ENCODE assay signal across 8 cellular contexts in the genomic region with DNA sequence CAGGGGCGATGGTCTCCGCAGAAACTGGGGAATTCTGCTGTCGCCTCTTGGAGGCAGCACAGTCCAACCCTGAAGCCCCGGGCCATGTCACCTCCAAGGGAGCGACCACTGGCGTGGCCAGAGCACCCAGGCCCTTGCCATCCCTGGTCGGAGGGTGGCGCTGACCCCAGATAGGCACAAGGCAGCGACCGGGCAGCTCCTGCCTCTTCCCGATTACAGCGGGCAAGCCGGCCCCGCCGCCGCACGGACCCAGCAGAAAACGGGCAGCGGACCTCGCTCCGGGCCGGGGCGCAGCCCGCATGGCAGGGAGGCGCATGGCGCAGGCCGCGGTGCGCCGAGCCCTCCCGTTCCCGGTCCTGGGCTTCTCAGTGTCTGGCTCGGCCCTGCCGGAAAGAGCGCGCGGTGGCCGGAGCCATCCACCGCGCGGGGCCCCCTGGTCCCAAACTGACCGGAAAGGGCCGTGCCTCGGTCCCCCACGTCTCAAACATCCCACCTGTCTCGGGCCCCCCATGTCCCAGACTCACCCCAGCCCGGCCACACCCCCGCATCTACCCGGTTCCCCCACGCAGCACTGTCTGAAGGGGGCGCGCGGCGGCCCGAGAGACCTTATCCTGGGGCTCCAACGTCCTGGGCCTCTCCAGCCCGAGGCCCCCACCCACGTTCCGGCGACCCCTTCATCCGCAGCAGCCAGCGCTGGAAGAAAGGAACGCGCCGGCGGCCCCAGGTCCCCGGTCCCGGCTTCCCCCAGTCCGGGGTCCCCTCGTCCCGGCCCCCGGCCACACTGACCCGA. TPM values are rescaled to one million over a fixed set of nuclear protein-coding genes. Genes with fewer than 3 reads are reported as not detected.
DNase-seq lines count a peak whose midpoint lies in the region; ATAC-seq and TF ChIP-seq lines count a peak whose summit lies in the region.

No MANE protein-coding gene starts in this region.

- H3K4me1 Mint-ChIP-seq in activated B cell treated with CpG ODN at 0.5 μM for 24 hours (peaks cover 18% of the 10 kb centered on the region), glutamatergic neuron (ENCODE audit: low read depth, unreplicated experiment) (peaks cover 3% of the 10 kb centered on the region), progenitor cell of endocrine pancreas (ENCODE audit: low read depth) (peaks cover 10% of the 10 kb centered on the region)

- H3K4me3 Mint-ChIP-seq in activated B cell treated with CpG ODN at 0.5 μM for 24 hours (peak overlapping the region; percentile 38), glutamatergic neuron (ENCODE audit: unreplicated experiment) (peak overlapping the region; percentile 79), progenitor cell of endocrine pancreas (ENCODE audit: low read depth) (peak overlapping the region; percentile 79)

- no peaks in the 10 kb centered on the region for H3K4me1 ChIP-seq in DND-41 (ENCODE audit: insufficient read depth, low read length)

- TF ChIP-seq CTCF in DND-41 (IDR thresholded peaks at IDR 0.05; ENCODE audit: borderline replicate concordance, extremely low read depth, low read length, poor library complexity, severe bottlenecking) (peak; percentile 25), activated B cell treated with CpG ODN at 0.5 μM for 24 hours (IDR thresholded peaks at IDR 0.05) (no peak), glutamatergic neuron (IDR thresholded peaks at IDR 0.05; ENCODE audit: partially characterized antibody, unreplicated experiment) (peak; percentile 61), progenitor cell of endocrine pancreas (IDR thresholded peaks at IDR 0.05; ENCODE audit: unreplicated experiment) (peak; percentile 64)

- H3K36me3 ChIP-seq in DND-41 (ENCODE audit: insufficient read depth, low read length), result peaks cover 15% of the 10 kb centered on the region

- ATAC-seq in DND-41 (ENCODE audit: insufficient read depth, low read depth), result no peak
- no peak for ATAC-seq in activated B cell treated with CpG ODN at 0.5 μM for 24 hours (ENCODE audit: low read depth)
- ATAC-seq in GM21390 (IDR thresholded peaks at IDR 0.05; ENCODE audit: unreplicated experiment), result no peak

- no peak overlapping the region for H3K27ac ChIP-seq in DND-41 (ENCODE audit: low read length)

- intact Hi-C loops in activated B cell treated with CpG ODN at 0.5 μM for 24 hours (cut with micrococcal nuclease), result no loop called here

- peak; percentile 68 for TF ChIP-seq RAD21 in Ishikawa (IDR thresholded peaks at IDR 0.05; ENCODE audit: low read depth)

- H3K79me2 ChIP-seq in DND-41 (ENCODE audit: insufficient read depth, low read length), result no peaks in the 10 kb centered on the region

- H3K27me3 ChIP-seq in DND-41 (ENCODE audit: insufficient read depth, low read length, poor library complexity), result no peaks in the 10 kb centered on the region

- H3K27me3 Mint-ChIP-seq in activated B cell treated with CpG ODN at 0.5 μM for 24 hours, result peaks cover 20% of the 10 kb centered on the region
- peaks cover 10% of the 10 kb centered on the region for H3K27me3 Mint-ChIP-seq in glutamatergic neuron (ENCODE audit: unreplicated experiment)
- peaks cover 4% of the 10 kb centered on the region for H3K27me3 Mint-ChIP-seq in progenitor cell of endocrine pancreas

- DNase-seq in DND-41, result no peak
- DNase-seq in activated B cell treated with CpG ODN at 0.5 μM for 24 hours, result no peak
- peak; percentile 88 for DNase-seq in glutamatergic neuron
- DNase-seq in progenitor cell of endocrine pancreas (ENCODE audit: low spot score, unreplicated experiment), result peak; percentile 65
- no peak for DNase-seq in NCI-H128 (lab: John Stamatoyannopoulos, UW; ENCODE audit: unreplicated experiment)
- DNase-seq in stimulated activated CD4-positive, alpha-beta T cell treated with anti-CD3 and anti-CD28 coated beads, Interleukin-12 subunit alpha, Interleukin-12 subunit beta, amount 100 ng/mL, for 4 hours, result no peak

- H3K4me2 ChIP-seq in DND-41 (ENCODE audit: insufficient read depth, low read length), result no peak overlapping the region

- H3K27ac Mint-ChIP-seq in activated B cell treated with CpG ODN at 0.5 μM for 24 hours, result no peak overlapping the region
- no peak overlapping the region for H3K27ac Mint-ChIP-seq in glutamatergic neuron (ENCODE audit: unreplicated experiment)
- H3K27ac Mint-ChIP-seq in progenitor cell of endocrine pancreas, result peak overlapping the region; percentile 73

- H2AFZ ChIP-seq in DND-41 (ENCODE audit: low read depth, low read length), result no peak overlapping the region

- no peak for TF ChIP-seq EP300 in Ishikawa (IDR thresholded peaks at IDR 0.05; ENCODE audit: borderline replicate concordance)

- H3K9ac ChIP-seq in DND-41 (ENCODE audit: low read depth, low read length), result no peak overlapping the region

- H3K36me3 Mint-ChIP-seq in activated B cell treated with CpG ODN at 0.5 μM for 24 hours (ENCODE audit: low read depth) (peaks cover 16% of the 10 kb centered on the region), glutamatergic neuron (ENCODE audit: unreplicated experiment) (no peaks in the 10 kb centered on the region), progenitor cell of endocrine pancreas (ENCODE audit: insufficient read depth) (no peaks in the 10 kb centered on the region)

- CTCF ChIA-PET in activated B cell treated with CpG ODN at 0.5 μM for 24 hours (lab: Charles Lee), result no interaction called here

- no peaks in the 10 kb centered on the region for H3K9me3 ChIP-seq in DND-41 (ENCODE audit: insufficient read depth, low read length, severe bottlenecking)

- no peak overlapping the region for H3K4me3 ChIP-seq in DND-41 (ENCODE audit: low read depth in 1 of 2, low read length in 2 of 2)

- POLR2A ChIA-PET in activated B cell treated with CpG ODN at 0.5 μM for 24 hours (lab: Charles Lee), result no interaction called here

- H4K20me1 ChIP-seq in DND-41 (ENCODE audit: insufficient read depth, low read length), result peaks cover 3% of the 10 kb centered on the region; the same call in 1 of the 2 replicates

- H3K9me3 Mint-ChIP-seq in activated B cell treated with CpG ODN at 0.5 μM for 24 hours (no peaks in the 10 kb centered on the region), glutamatergic neuron (ENCODE audit: unreplicated experiment) (peaks cover 3% of the 10 kb centered on the region), progenitor cell of endocrine pancreas (ENCODE audit: low read depth) (no peaks in the 10 kb centered on the region)

TF ChIP-seq in Ishikawa, 13 proteins besides CTCF, POLR2A, EP300 and RAD21:
- TF ChIP-seq YY1 (IDR thresholded peaks at IDR 0.05; ENCODE audit: low read depth) (no peak), FOXM1 (IDR thresholded peaks at IDR 0.05; ENCODE audit: borderline replicate concordance, low read depth) (no peak), TAF1 (IDR thresholded peaks at IDR 0.05; ENCODE audit: low read depth) (no peak), MAX (IDR thresholded peaks at IDR 0.05) (peak; percentile 40; the same call in 1 of the 2 replicates), CREB1 (IDR thresholded peaks at IDR 0.05; ENCODE audit: low read depth) (no peak), USF1 (IDR thresholded peaks at IDR 0.05) (no peak), ZBTB7A (IDR thresholded peaks at IDR 0.05; ENCODE audit: low read depth) (peak; percentile 78), EGR1 (IDR thresholded peaks at IDR 0.05) (no peak), NFIC (IDR thresholded peaks at IDR 0.05) (no peak), CEBPB (IDR thresholded peaks at IDR 0.05) (no peak)

RNA-seq across cellular contexts. Expression of gene CERS1, which starts 0.7 kb away (rescaled TPM):
- not detected in 2 replicates for total RNA-seq in activated B cell treated with CpG ODN at 0.5 μM for 24 hours
- total RNA-seq in glutamatergic neuron (ENCODE audit: unreplicated experiment), result 15.3 TPM
- total RNA-seq in progenitor cell of endocrine pancreas, result 20.1 and 20.9 TPM in 2 replicates

RNA-seq across cellular contexts. Expression of gene COPE, which starts 24.0 kb away (rescaled TPM):
- 182 and 253 TPM in 2 replicates for total RNA-seq in activated B cell treated with CpG ODN at 0.5 μM for 24 hours
- total RNA-seq in glutamatergic neuron (ENCODE audit: unreplicated experiment), result 177 TPM
- 189 and 192 TPM in 2 replicates for total RNA-seq in progenitor cell of endocrine pancreas

RNA-seq across cellular contexts. Expression of gene DDX49, which starts 24.3 kb away (rescaled TPM):
- total RNA-seq in activated B cell treated with CpG ODN at 0.5 μM for 24 hours, result 49.0 and 53.6 TPM in 2 replicates
- 51.4 TPM for total RNA-seq in glutamatergic neuron (ENCODE audit: unreplicated experiment)
- 44.4 and 44.7 TPM in 2 replicates for total RNA-seq in progenitor cell of endocrine pancreas

RNA-seq across cellular contexts. Expression of gene HOMER3, which starts 45.8 kb away (rescaled TPM):
- 1.9 and 2.3 TPM in 2 replicates for total RNA-seq in activated B cell treated with CpG ODN at 0.5 μM for 24 hours
- 217 TPM for total RNA-seq in glutamatergic neuron (ENCODE audit: unreplicated experiment)
- total RNA-seq in progenitor cell of endocrine pancreas, result 64.5 and 69.4 TPM in 2 replicates

Comparison
In these comparisons a context has a peak if more than half of its experiments do, and no peak if none do; other contexts are left out.
1. DNase-seq: peak in glutamatergic neuron (single experiment) and progenitor cell of endocrine pancreas (single experiment); none in DND-41 (single experiment), activated B cell treated with CpG ODN at 0.5 μM for 24 hours (single experiment), NCI-H128 (single experiment) and stimulated activated CD4-positive, alpha-beta T cell treated with anti-CD3 and anti-CD28 coated beads, Interleukin-12 subunit alpha, Interleukin-12 subunit beta, amount 100 ng/mL, for 4 hours (single experiment).
2. RNA of gene CERS1, which starts 0.7 kb away (total RNA-seq): 20.1 to 20.9 TPM in progenitor cell of endocrine pancreas and 15.3 TPM in glutamatergic neuron (single experiment); not detected in activated B cell treated with CpG ODN at 0.5 μM for 24 hours; every median in the first group is over 10 times any median in the second.
3. Peak in every context shown above with its lines, with median percentiles within 50 percentile points of each other: H3K4me3 Mint-ChIP-seq.